In the genomic region with DNA sequence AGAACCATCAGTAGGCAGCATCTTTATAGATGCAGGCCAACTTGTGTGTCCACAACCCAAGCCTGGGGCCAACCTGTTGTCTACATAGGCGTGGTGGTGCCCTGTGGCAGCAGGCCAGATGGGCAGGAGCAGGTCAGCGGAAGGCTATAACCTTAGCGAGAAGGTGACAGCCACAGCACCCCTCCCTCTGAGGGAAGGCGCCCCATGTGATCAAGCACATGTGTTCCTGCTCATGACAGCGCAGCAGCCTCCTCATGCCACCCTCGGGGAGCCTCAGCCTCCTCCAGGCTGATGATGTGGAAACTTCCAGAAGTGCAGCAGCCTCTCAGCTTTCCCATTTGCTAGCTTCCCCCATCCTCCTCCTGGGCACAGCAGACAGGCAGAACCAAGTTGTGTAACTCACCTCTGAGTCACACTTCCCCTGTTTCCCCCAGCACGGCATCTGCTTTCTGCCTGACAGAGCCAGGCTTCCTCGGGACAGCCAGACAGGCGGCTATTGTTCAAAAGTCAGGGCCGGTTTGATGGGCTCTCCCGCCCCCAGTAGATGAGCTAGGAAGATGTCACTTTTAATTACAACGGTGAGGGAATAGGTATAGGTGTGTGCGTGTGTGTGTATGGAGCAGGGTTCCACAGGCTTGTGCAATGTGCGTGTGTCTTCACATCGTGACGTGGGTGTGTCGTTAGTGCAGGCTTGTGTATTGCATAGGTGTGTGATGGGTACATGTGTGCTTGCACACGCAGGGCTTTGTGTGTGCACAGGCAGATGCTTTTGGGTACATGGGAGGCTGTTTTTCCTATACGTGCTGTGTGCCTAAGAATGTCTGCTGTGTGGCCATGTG, we compare ENCODE assay signal across 8 cellular contexts.
A peak's percentile ranks its signal among the peaks of the same experiment; 100 is the strongest.
DNase-seq lines count a peak whose midpoint lies in the region; ATAC-seq and TF ChIP-seq lines count a peak whose summit lies in the region.

No MANE protein-coding gene starts in this region.

- no peak; the same call in 1 of the 2 replicates for TF ChIP-seq RAD21 in SK-N-SH (IDR thresholded peaks at IDR 0.05; ENCODE audit: low read length)

- H3K4me3 ChIP-seq in HFF-Myc (replicated peaks; ENCODE audit: low read depth, low read length) (no peak overlapping the region), SK-N-SH (ENCODE audit: low read depth in 2 of 2, low read length in 1 of 2) (no peak overlapping the region), tibial artery (no peak overlapping the region)

- H3K27me3 ChIP-seq in SK-N-SH (ENCODE audit: insufficient read depth) (no peaks in the 10 kb centered on the region), tibial artery (no peaks in the 10 kb centered on the region)

- POLR2A ChIA-PET in SK-N-SH (lab: Yijun Ruan, JAX) = interaction anchor here (0.6 kb wide), 1 partner anchor 219 kb away, joined by 3 read pairs; no protein-coding TSS in a partner anchor

- H3K4me1 ChIP-seq in SK-N-SH (ENCODE audit: control insufficient read depth in 1 of 2, insufficient read depth in 2 of 2, low read depth in 1 of 2, low read length in 1 of 2) = peaks cover 37 to 55% of the 10 kb centered on the region in 2 experiments; a peak in 3 of 4 replicates
- H3K4me1 ChIP-seq in tibial artery = peaks cover 0 to 18% (median 8%) of the 10 kb centered on the region in 4 donors

- CTCF ChIA-PET in SK-N-SH (lab: Yijun Ruan, JAX) = interaction anchor here (0.7 to 1.4 kb wide), 2 partner anchors 26 to 440 kb away, joined by 3 to 4 read pairs; no protein-coding TSS in a partner anchor

- no peaks in the 10 kb centered on the region for H4K20me1 ChIP-seq in SK-N-SH (ENCODE audit: insufficient read depth)

- WGBS in SK-N-SH (ENCODE audit: low lambda C conversion rate) = 33% methylated on average over 15 of the region's 19 CpGs

- no peaks in the 10 kb centered on the region for H3K79me2 ChIP-seq in SK-N-SH (ENCODE audit: insufficient read depth)

- H3K4me2 ChIP-seq in SK-N-SH = peak overlapping the region; percentile 55

- H3K36me3 ChIP-seq in SK-N-SH (replicated peaks in 1 of 2; ENCODE audit: control insufficient read depth in 1 of 2, insufficient read depth in 2 of 2, low read length in 1 of 2) (no peaks in the 10 kb centered on the region), tibial artery (no peaks in the 10 kb centered on the region)

- TF ChIP-seq CTCF in HFF-Myc (IDR thresholded peaks at IDR 0.05; ENCODE audit: low read depth, low read length, missing control alignments) (no peak), SK-N-SH (IDR thresholded peaks at IDR 0.05) (0 out of 2 replicates have a peak, but pooled peaks have one; percentile 6), tibial artery (IDR thresholded peaks at IDR 0.05) (peak in 1 of 2 experiments; percentile 7)

- peaks cover 14% of the 10 kb centered on the region for H3F3A ChIP-seq in SK-N-SH (replicated peaks; ENCODE audit: insufficient read depth)

- H2AFZ ChIP-seq in SK-N-SH (ENCODE audit: low read depth) = peak overlapping the region; percentile 84; the same call in 1 of the 2 replicates

- ATAC-seq in esophagus mucosa (peak; percentile 93), GM21529 (IDR thresholded peaks at IDR 0.05; ENCODE audit: unreplicated experiment) (no peak), HG03378 (IDR thresholded peaks at IDR 0.05; ENCODE audit: unreplicated experiment) (no peak), HG03520 (IDR thresholded peaks at IDR 0.05; ENCODE audit: unreplicated experiment) (no peak)

- TF ChIP-seq EP300 in SK-N-SH (IDR thresholded peaks at IDR 0.05; ENCODE audit: borderline replicate concordance in 1 of 2, low read depth in 1 of 2, low read length in 1 of 2) = peak in 1 of 2 experiments; percentile 87; a peak in 1 of 4 replicates

- H3K27ac ChIP-seq in SK-N-SH (ENCODE audit: low read depth in 2 of 2, low read length in 1 of 2) (peak overlapping the region; percentile 90 to 94), tibial artery (peak overlapping the region; percentile 47 to 48)

- peak overlapping the region; percentile 61; the same call in 1 of the 2 replicates for H3K9ac ChIP-seq in SK-N-SH

- DNase-seq in HFF-Myc (ENCODE audit: extremely low read depth, low read depth) = peak; percentile 94
- DNase-seq in SK-N-SH = no peak
- DNase-seq in mucosa of gallbladder (ENCODE audit: low spot score) = peak; percentile 72
- DNase-seq in tibial artery = peak; percentile 90 to 94

- no peaks in the 10 kb centered on the region for H3K9me2 ChIP-seq in SK-N-SH

- intact Hi-C loops in tibial artery (cut with DNase I; ENCODE audit: low total_unique reads) = no loop called here

- no peaks in the 10 kb centered on the region for H3K9me3 ChIP-seq in SK-N-SH
- H3K9me3 ChIP-seq in tibial artery = no peaks in the 10 kb centered on the region

TF ChIP-seq in SK-N-SH, 30 proteins besides CTCF, POLR2A, EP300 and RAD21:
- TF ChIP-seq, protein P1, sequence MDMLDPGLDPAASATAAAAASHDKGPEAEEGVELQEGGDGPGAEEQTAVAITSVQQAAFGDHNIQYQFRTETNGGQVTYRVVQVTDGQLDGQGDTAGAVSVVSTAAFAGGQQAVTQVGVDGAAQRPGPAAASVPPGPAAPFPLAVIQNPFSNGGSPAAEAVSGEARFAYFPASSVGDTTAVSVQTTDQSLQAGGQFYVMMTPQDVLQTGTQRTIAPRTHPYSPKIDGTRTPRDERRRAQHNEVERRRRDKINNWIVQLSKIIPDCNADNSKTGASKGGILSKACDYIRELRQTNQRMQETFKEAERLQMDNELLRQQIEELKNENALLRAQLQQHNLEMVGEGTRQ (IDR thresholded peaks at IDR 0.05; ENCODE audit: borderline replicate concordance, low read depth, low read length) = no peak
- TF ChIP-seq POLR2AphosphoS5 (IDR thresholded peaks at IDR 0.05; ENCODE audit: low read depth, low read length) (peak; percentile 72; the same call in 1 of the 2 replicates), SMC3 (IDR thresholded peaks at IDR 0.05; ENCODE audit: low read depth, low read length) (no peak), FOSL2 (IDR thresholded peaks at IDR 0.05; ENCODE audit: borderline replicate concordance, low read depth) (peak; percentile 95), CHD2 (IDR thresholded peaks at IDR 0.05; ENCODE audit: low read length, partially characterized antibody) (peak; percentile 20), RFX5 (IDR thresholded peaks at IDR 0.05; ENCODE audit: low read length) (no peak), JUND (IDR thresholded peaks at IDR 0.05) (peak; percentile 89), SIN3A (IDR thresholded peaks at IDR 0.05; ENCODE audit: borderline replicate concordance, low read depth, low read length) (peak; percentile 89), TCF12 (IDR thresholded peaks at IDR 0.05) (peak; percentile 96), NFIC (IDR thresholded peaks at IDR 0.05; ENCODE audit: borderline replicate concordance) (peak; percentile 59), TAF1 (IDR thresholded peaks at IDR 0.05; ENCODE audit: borderline replicate concordance, low read depth, low read length) (peak; percentile 41; the same call in 1 of the 2 replicates)
- TF ChIP-seq, protein P2, sequence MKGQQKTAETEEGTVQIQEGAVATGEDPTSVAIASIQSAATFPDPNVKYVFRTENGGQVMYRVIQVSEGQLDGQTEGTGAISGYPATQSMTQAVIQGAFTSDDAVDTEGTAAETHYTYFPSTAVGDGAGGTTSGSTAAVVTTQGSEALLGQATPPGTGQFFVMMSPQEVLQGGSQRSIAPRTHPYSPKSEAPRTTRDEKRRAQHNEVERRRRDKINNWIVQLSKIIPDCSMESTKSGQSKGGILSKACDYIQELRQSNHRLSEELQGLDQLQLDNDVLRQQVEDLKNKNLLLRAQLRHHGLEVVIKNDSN (IDR thresholded peaks at IDR 0.05; ENCODE audit: borderline replicate concordance, low read depth) = peak; percentile 62; the same call in 1 of the 2 replicates
- TF ChIP-seq, protein P3, sequence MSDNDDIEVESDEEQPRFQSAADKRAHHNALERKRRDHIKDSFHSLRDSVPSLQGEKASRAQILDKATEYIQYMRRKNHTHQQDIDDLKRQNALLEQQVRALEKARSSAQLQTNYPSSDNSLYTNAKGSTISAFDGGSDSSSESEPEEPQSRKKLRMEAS (IDR thresholded peaks at IDR 0.05; ENCODE audit: low read depth) = peak; percentile 97
- TF ChIP-seq, protein P4, sequence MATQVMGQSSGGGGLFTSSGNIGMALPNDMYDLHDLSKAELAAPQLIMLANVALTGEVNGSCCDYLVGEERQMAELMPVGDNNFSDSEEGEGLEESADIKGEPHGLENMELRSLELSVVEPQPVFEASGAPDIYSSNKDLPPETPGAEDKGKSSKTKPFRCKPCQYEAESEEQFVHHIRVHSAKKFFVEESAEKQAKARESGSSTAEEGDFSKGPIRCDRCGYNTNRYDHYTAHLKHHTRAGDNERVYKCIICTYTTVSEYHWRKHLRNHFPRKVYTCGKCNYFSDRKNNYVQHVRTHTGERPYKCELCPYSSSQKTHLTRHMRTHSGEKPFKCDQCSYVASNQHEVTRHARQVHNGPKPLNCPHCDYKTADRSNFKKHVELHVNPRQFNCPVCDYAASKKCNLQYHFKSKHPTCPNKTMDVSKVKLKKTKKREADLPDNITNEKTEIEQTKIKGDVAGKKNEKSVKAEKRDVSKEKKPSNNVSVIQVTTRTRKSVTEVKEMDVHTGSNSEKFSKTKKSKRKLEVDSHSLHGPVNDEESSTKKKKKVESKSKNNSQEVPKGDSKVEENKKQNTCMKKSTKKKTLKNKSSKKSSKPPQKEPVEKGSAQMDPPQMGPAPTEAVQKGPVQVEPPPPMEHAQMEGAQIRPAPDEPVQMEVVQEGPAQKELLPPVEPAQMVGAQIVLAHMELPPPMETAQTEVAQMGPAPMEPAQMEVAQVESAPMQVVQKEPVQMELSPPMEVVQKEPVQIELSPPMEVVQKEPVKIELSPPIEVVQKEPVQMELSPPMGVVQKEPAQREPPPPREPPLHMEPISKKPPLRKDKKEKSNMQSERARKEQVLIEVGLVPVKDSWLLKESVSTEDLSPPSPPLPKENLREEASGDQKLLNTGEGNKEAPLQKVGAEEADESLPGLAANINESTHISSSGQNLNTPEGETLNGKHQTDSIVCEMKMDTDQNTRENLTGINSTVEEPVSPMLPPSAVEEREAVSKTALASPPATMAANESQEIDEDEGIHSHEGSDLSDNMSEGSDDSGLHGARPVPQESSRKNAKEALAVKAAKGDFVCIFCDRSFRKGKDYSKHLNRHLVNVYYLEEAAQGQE (IDR thresholded peaks at IDR 0.05; ENCODE audit: low read depth, low read length) = peak; percentile 72
- TF ChIP-seq, protein P5, sequence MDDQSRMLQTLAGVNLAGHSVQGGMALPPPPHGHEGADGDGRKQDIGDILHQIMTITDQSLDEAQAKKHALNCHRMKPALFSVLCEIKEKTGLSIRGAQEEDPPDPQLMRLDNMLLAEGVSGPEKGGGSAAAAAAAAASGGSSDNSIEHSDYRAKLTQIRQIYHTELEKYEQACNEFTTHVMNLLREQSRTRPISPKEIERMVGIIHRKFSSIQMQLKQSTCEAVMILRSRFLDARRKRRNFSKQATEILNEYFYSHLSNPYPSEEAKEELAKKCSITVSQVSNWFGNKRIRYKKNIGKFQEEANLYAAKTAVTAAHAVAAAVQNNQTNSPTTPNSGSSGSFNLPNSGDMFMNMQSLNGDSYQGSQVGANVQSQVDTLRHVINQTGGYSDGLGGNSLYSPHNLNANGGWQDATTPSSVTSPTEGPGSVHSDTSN (IDR thresholded peaks at IDR 0.05) = peak; percentile 83
